In the genomic region with DNA sequence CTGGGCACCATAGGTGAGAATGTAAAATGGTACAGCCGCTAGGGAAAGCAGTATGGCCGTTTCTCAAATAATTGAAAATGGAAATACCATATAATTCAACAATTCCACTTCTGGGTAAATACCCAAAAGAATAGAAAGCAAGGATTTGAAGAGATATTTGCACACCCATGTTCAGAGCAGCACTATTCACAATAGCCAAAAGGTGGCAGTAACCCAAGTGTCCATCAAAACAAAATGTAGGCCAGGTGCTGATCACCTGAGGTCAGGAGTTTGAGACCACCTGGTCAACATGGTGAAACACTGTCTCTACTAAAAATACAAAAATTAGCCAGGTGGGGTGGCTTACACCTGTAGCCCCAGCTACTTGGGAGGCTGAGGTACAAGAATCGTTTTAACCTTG, we compare ENCODE assay signal across 2 cellular contexts.
A peak's percentile ranks its signal among the peaks of the same experiment; 100 is the strongest.
TF ChIP-seq lines count a peak whose summit lies in the region.

No MANE protein-coding gene starts in this region.

TF ChIP-seq in GM23338, 12 proteins besides CTCF, POLR2A, EP300 and RAD21 (continues in another document):
- no peak for TF ChIP-seq ZNF331 (CRISPR knock-in tag; IDR thresholded peaks at IDR 0.05; ENCODE audit: low read depth)
- TF ChIP-seq JUNB (IDR thresholded peaks at IDR 0.05; ENCODE audit: unreplicated experiment), result no peak
- TF ChIP-seq REST (IDR thresholded peaks at IDR 0.05; ENCODE audit: unreplicated experiment), result no peak
- no peak for TF ChIP-seq NANOG (IDR thresholded peaks at IDR 0.05; ENCODE audit: borderline replicate concordance)
- no peak for TF ChIP-seq POLR2AphosphoS5 (IDR thresholded peaks at IDR 0.05; ENCODE audit: low read depth)
- TF ChIP-seq, protein P1, sequence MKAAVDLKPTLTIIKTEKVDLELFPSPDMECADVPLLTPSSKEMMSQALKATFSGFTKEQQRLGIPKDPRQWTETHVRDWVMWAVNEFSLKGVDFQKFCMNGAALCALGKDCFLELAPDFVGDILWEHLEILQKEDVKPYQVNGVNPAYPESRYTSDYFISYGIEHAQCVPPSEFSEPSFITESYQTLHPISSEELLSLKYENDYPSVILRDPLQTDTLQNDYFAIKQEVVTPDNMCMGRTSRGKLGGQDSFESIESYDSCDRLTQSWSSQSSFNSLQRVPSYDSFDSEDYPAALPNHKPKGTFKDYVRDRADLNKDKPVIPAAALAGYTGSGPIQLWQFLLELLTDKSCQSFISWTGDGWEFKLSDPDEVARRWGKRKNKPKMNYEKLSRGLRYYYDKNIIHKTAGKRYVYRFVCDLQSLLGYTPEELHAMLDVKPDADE (IDR thresholded peaks at IDR 0.05), result no peak
- TF ChIP-seq EZH2 (IDR thresholded peaks at IDR 0.05; ENCODE audit: low read depth, unreplicated experiment), result no peak
- TF ChIP-seq CREB1 (CRISPR knock-in tag; IDR thresholded peaks at IDR 0.05; ENCODE audit: low read depth), result no peak
- no peak for TF ChIP-seq ZNF114 (CRISPR knock-in tag; IDR thresholded peaks at IDR 0.05)
- no peak for TF ChIP-seq EZH2phosphoT487 (IDR thresholded peaks at IDR 0.05; ENCODE audit: unreplicated experiment)

TF ChIP-seq in HepG2, 621 proteins besides CTCF, POLR2A, EP300 and RAD21:
- TF ChIP-seq ZNF598 (CRISPR knock-in tag; IDR thresholded peaks at IDR 0.05; ENCODE audit: borderline replicate concordance) (no peak), STAG1 (CRISPR knock-in tag; IDR thresholded peaks at IDR 0.05) (peak; percentile 20; the same call in 1 of the 2 replicates), U2AF1 (optimal IDR thresholded peaks at IDR 0.05; ENCODE audit: low read depth, low read length) (no peak), NFATC3 (CRISPR knock-in tag; IDR thresholded peaks at IDR 0.05) (no peak), SMC3 (IDR thresholded peaks at IDR 0.05; ENCODE audit: low read length) (0 out of 2 replicates have a peak, but pooled peaks have one; percentile 16), ZNF776 (CRISPR knock-in tag; IDR thresholded peaks at IDR 0.05) (no peak), UBTF (CRISPR knock-in tag; IDR thresholded peaks at IDR 0.05) (no peak), ZNF552 (CRISPR knock-in tag; IDR thresholded peaks at IDR 0.05; ENCODE audit: borderline replicate concordance) (no peak), ZNF839 (CRISPR knock-in tag; IDR thresholded peaks at IDR 0.05; ENCODE audit: borderline replicate concordance) (no peak), ZZZ3 (CRISPR knock-in tag; IDR thresholded peaks at IDR 0.05; ENCODE audit: borderline replicate concordance) (no peak), RARG (CRISPR knock-in tag; IDR thresholded peaks at IDR 0.05; ENCODE audit: low read depth) (no peak), ZNF891 (CRISPR knock-in tag; IDR thresholded peaks at IDR 0.05) (no peak)
- TF ChIP-seq, protein P2, sequence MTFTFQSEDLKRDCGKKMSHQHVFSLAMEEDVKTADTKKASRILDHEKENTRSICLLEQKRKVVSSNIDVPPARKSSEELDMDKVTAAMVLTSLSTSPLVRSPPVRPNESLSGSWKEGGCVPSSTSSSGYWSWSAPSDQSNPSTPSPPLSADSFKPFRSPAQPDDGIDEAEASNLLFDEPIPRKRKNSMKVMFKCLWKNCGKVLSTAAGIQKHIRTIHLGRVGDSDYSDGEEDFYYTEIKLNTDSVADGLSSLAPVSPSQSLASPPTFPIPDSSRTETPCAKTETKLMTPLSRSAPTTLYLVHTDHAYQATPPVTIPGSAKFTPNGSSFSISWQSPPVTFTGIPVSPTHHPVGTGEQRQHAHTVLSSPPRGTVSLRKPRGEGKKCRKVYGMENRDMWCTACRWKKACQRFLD (CRISPR knock-in tag; IDR thresholded peaks at IDR 0.05; ENCODE audit: borderline replicate concordance), result no peak
- TF ChIP-seq, protein P3, sequence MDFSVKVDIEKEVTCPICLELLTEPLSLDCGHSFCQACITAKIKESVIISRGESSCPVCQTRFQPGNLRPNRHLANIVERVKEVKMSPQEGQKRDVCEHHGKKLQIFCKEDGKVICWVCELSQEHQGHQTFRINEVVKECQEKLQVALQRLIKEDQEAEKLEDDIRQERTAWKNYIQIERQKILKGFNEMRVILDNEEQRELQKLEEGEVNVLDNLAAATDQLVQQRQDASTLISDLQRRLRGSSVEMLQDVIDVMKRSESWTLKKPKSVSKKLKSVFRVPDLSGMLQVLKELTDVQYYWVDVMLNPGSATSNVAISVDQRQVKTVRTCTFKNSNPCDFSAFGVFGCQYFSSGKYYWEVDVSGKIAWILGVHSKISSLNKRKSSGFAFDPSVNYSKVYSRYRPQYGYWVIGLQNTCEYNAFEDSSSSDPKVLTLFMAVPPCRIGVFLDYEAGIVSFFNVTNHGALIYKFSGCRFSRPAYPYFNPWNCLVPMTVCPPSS (IDR thresholded peaks at IDR 0.05), result no peak
